In the genomic region with DNA sequence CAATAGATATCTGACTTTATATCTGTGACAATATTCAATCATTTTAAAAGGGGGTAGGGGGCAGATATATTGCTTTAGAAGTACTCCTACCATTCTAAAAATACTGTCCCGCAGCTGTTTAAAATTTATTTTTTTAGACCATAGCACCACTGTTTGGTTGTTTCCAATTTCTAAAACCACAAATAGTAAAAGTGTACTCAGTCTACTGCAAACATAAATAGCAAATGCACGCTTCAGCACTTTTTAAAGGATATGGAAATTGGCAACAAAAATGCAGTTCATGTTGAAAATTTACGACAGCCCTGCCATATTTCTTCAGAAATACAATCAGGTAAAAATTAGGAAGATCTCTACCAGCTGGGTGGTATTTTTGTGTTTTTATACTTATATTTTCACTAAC, we compare ENCODE assay signal across 24 cellular contexts.
A peak's percentile ranks its signal among the peaks of the same experiment; 100 is the strongest.
DNase-seq lines count a peak whose midpoint lies in the region; ATAC-seq, FAIRE-seq and TF ChIP-seq lines count a peak whose summit lies in the region.
"Had no signal": no experiment of that assay in that cellular context is flagged by ENCODE, and none has a peak within 500 bp of the region (broad histone marks: within the 10 kb centered on the region; RNA-seq: fewer than 3 reads in every experiment).

No MANE protein-coding gene starts in this region.

- no peak overlapping the region for H2BK15ac ChIP-seq in IMR-90 (ENCODE audit: low read depth, low read length)

- H2AK5ac ChIP-seq in IMR-90 (ENCODE audit: low read depth, low read length), result no peak overlapping the region

- H3K9ac ChIP-seq in IMR-90 (ENCODE audit: low read depth, low read length), result no peak overlapping the region
- H3K9ac ChIP-seq in SK-N-MC (ENCODE audit: insufficient read length), result peak overlapping the region; percentile 67

- no peak overlapping the region for H3K18ac ChIP-seq in IMR-90 (ENCODE audit: low read depth, low read length)

- no peak overlapping the region for H4K5ac ChIP-seq in IMR-90 (ENCODE audit: low read depth, low read length)

- H3K14ac ChIP-seq in IMR-90 (replicated peaks; ENCODE audit: low read depth, low read length), result no peak overlapping the region

- H2BK5ac ChIP-seq in IMR-90 (ENCODE audit: low read depth, low read length, poor library complexity, severe bottlenecking), result no peak overlapping the region

- H2BK120ac ChIP-seq in IMR-90 (ENCODE audit: low read depth, low read length), result no peak overlapping the region

- no TSS peak for BruUV-seq in IMR-90 (replicated peaks; lab: Mats Ljungman, UMichigan)

- FAIRE-seq in A549 (lab: Jason Lieb, UNC), result no peak
- FAIRE-seq: RCC 7860 had no signal

- no peak overlapping the region for H4K8ac ChIP-seq in IMR-90 (ENCODE audit: low read depth in 2 of 2, low read length in 2 of 2)

- ATAC-seq in A549, result no peak
- no peak for ATAC-seq in IMR-90 (ENCODE audit: low read depth)
- ATAC-seq in left lobe of liver, result peak; percentile 46
- no peak for ATAC-seq in HG03457 (IDR thresholded peaks at IDR 0.05; ENCODE audit: unreplicated experiment)
- ATAC-seq in HG02610 (IDR thresholded peaks at IDR 0.05; ENCODE audit: unreplicated experiment), result no peak
- ATAC-seq: CD8-positive, alpha-beta T cell; Right ventricle myocardium inferior; T-helper 17 cell had no signal

- H3K56ac ChIP-seq in IMR-90 (ENCODE audit: extremely low read depth, insufficient read depth, low read length), result no peak overlapping the region

- H3K4me2 ChIP-seq in A549 (no peak overlapping the region), IMR-90 (ENCODE audit: low read depth, low read length) (no peak overlapping the region)

- WGBS in A549 (ENCODE audit: missing lambda C conversion rate), result 89% methylated on average over 3 of the region's 3 CpGs
- WGBS in IMR-90 (ENCODE audit: extremely low coverage in 2 of 2, insufficient read length in 1 of 2), 2 experiments, result no CpG with 5 or more reads among the region's 3 CpGs

- intact Hi-C loops in IMR-90 (cut with micrococcal nuclease), result no loop called here

- H4K20me1 ChIP-seq in IMR-90 (ENCODE audit: insufficient read depth, low read length), result no peaks in the 10 kb centered on the region

- H2AK9ac ChIP-seq in IMR-90 (replicated peaks; ENCODE audit: low read depth, low read length, poor library complexity), result no peak overlapping the region

- H3K36me3 ChIP-seq in IMR-90 (ENCODE audit: control insufficient read depth, insufficient read depth, low read length) (no peaks in the 10 kb centered on the region), SK-N-MC (ENCODE audit: insufficient read depth, low read length) (no peaks in the 10 kb centered on the region)
- H3K36me3 ChIP-seq: BE2C had no signal

- H3K27ac ChIP-seq in A549 (no peak overlapping the region), IMR-90 (ENCODE audit: insufficient read depth, low read length) (no peak overlapping the region), SK-N-MC (peak overlapping the region; percentile 96)
- H3K27ac ChIP-seq: HL-60 had no signal

- dilution Hi-C loops in IMR-90 (cut with HindIII; ENCODE audit: low sequenced_read_pairs, unreplicated experiment), result no loop called here

- no peaks in the 10 kb centered on the region for H3K9me1 ChIP-seq in IMR-90 (ENCODE audit: insufficient read depth, low read length)

- H3K23ac ChIP-seq in IMR-90 (ENCODE audit: low read depth, low read length), result no peak overlapping the region

- H4K91ac ChIP-seq in IMR-90 (ENCODE audit: insufficient read depth, low read depth, low read length), result no peak overlapping the region

- DNase-seq in A549 (ENCODE audit: low read depth in 1 of 2, low spot score in 1 of 2) (no peak), IMR-90 (no peak), SK-N-MC (ENCODE audit: low read depth, low spot score) (peak; percentile 72), left lobe of liver (ENCODE audit: low spot score) (no peak), C1 segment of cervical spinal cord (lab: John Stamatoyannopoulos, UW) (no peak)
- DNase-seq in central memory CD4-positive, alpha-beta T cell, result no peak
- DNase-seq: 8988T; BE2C; CD8-positive, alpha-beta T cell; H7; Karpas-422; NCI-H1417; NCI-H1694 treated with DMSO at 0.1 percent for 48 hours; NCI-H2081 treated with DMSO at 0.1 percent for 48 hours; NCI-H2171 treated with DMSO at 0.1 percent for 48 hours; NCI-H524 treated with DMSO at 0.1 percent for 48 hours; NCI-H82; SW 1271; T-helper 17 cell had no signal

- H3K4me3 ChIP-seq in A549 (no peak overlapping the region), IMR-90 (ENCODE audit: insufficient read depth, low read depth, low read length) (no peak overlapping the region), SK-N-MC (peak overlapping the region; percentile 65)

- H3K9me3 ChIP-seq in A549 (no peaks in the 10 kb centered on the region), IMR-90 (ENCODE audit: control insufficient read depth, insufficient read depth, low read length) (no peaks in the 10 kb centered on the region), SK-N-MC (ENCODE audit: low read depth, low read length) (no peaks in the 10 kb centered on the region)
- H3K9me3 ChIP-seq: BE2C had no signal

- TF ChIP-seq RAD21 in A549 (conservative IDR thresholded peaks at IDR 0.05 in 1 of 2, IDR thresholded peaks at IDR 0.05 in 1 of 2) (no peak), IMR-90 (IDR thresholded peaks at IDR 0.05; ENCODE audit: low read length) (no peak)

- in situ Hi-C loops in IMR-90 (cut with MboI; ENCODE audit: low sequenced_read_pairs), result no loop called here

- TF ChIP-seq CTCF in A549 (IDR thresholded peaks at IDR 0.05) (no peak), IMR-90 (conservative IDR thresholded peaks at IDR 0.05; ENCODE audit: low read depth, low read length) (no peak)

- TF ChIP-seq POLR2A in A549 (IDR thresholded peaks at IDR 0.05; ENCODE audit: low read length) (no peak), IMR-90 (IDR thresholded peaks at IDR 0.05; ENCODE audit: low read depth, low read length) (no peak)

- H3K4me1 ChIP-seq in A549 (peaks cover 16% of the 10 kb centered on the region; the same call in 1 of the 3 replicates), IMR-90 (ENCODE audit: control insufficient read depth, insufficient read depth, low read length) (no peaks in the 10 kb centered on the region)
- H3K4me1 ChIP-seq: BE2C had no signal

- H2AFZ ChIP-seq in IMR-90 (replicated peaks; ENCODE audit: low read length, poor library complexity), result no peak overlapping the region

- no peak overlapping the region for H3K4ac ChIP-seq in IMR-90 (ENCODE audit: low read depth, low read length)

- CTCF ChIA-PET in A549 (lab: Yijun Ruan, JAX) (no interaction called here), IMR-90 (lab: Yijun Ruan, JAX) (no interaction called here)

- no peaks in the 10 kb centered on the region for H3K27me3 ChIP-seq in IMR-90 (ENCODE audit: control insufficient read depth, insufficient read depth, low read length)
- H3K27me3 ChIP-seq: BE2C had no signal

- H3K79me1 ChIP-seq in IMR-90 (ENCODE audit: low read depth in 1 of 2, low read length in 2 of 2), result no peaks in the 10 kb centered on the region

- H2BK20ac ChIP-seq in IMR-90 (ENCODE audit: low read depth, low read length), result no peak overlapping the region

- POLR2A ChIA-PET in A549 (lab: Yijun Ruan, JAX) (no interaction called here), IMR-90 (lab: Charles Lee; ENCODE audit: unreplicated experiment) (no interaction called here)

- no peak for TF ChIP-seq EP300 in A549 (IDR thresholded peaks at IDR 0.05)

TF ChIP-seq in A549, 52 proteins besides CTCF, POLR2A, EP300 and RAD21:
- TF ChIP-seq MAFK (IDR thresholded peaks at IDR 0.05; ENCODE audit: partially characterized antibody), result peak; percentile 24
- no peak for TF ChIP-seq ZSCAN20 (CRISPR knock-in tag; IDR thresholded peaks at IDR 0.05)
- no peak for TF ChIP-seq HDAC2 (IDR thresholded peaks at IDR 0.05)
TF ChIP-seq in A549: peak in this region for 1.

TF ChIP-seq in IMR-90, 13 proteins besides CTCF, POLR2A, EP300 and RAD21:
- TF ChIP-seq MAFK (IDR thresholded peaks at IDR 0.05; ENCODE audit: low read depth, low read length), result peak; percentile 47; the same call in 1 of the 2 replicates
- no peak for TF ChIP-seq NFE2L2 (IDR thresholded peaks at IDR 0.05; ENCODE audit: low read depth, low read length)
